Comparison of ENCODE assay signal across 31 cellular contexts in genomic region chr10:130257897-130258296, GRCh38.
"Had no signal": no experiment of that assay in that cellular context is flagged by ENCODE, and none has a peak within 500 bp of the region (broad histone marks: within the 10 kb centered on the region; RNA-seq: fewer than 3 reads in every experiment).

No MANE protein-coding gene starts in this region.

- H3K4me3 Mint-ChIP-seq: activated B cell treated with CpG ODN at 0.5 μM for 24 hours; activated CD4-positive, alpha-beta memory T cell treated with anti-CD3 and anti-CD28 coated beads for 36 hours; activated CD4-positive, alpha-beta T cell treated with anti-CD3 and anti-CD28 coated beads, Interleukin-2, amount 10 ng/mL, durations not matched to agents 24 days and 14 days; activated CD8-positive, alpha-beta memory T cell treated with anti-CD3 and anti-CD28 coated beads, Interleukin-2, amount 10 ng/mL, durations not matched to agents 7 days and 5 days; activated CD8-positive, alpha-beta T cell treated with anti-CD3 and anti-CD28 coated beads for 36 hours; activated naive CD4-positive, alpha-beta T cell treated with anti-CD3 and anti-CD28 coated beads, Interleukin-2, amount 10 ng/mL, durations not matched to agents 7 days and 5 days; activated naive CD4-positive, alpha-beta T cell treated with anti-CD3 and anti-CD28 coated beads, Interleukin-2, amount 50 U/mL, for 24 hours; activated naive CD8-positive, alpha-beta T cell; activated naive CD8-positive, alpha-beta T cell treated with anti-CD3 and anti-CD28 coated beads, Interleukin-2, amount 10 ng/mL, durations not matched to agents 7 days and 5 days; activated naive CD8-positive, alpha-beta T cell treated with anti-CD3 and anti-CD28 coated beads, Interleukin-2, amount 50 U/mL, for 24 hours; activated T-cell treated with anti-CD3 and anti-CD28 coated beads, Interleukin-2, amount 50 U/mL, for 24 hours; brain; T-cell; T-helper 17 cell; T-helper 2 cell treated with Interferon-gamma antibody and Interleukin-4, amounts not matched to agents 5 μg/mL and 100 μg/mL, for 36 hours had no signal

- H3K36me3 ChIP-seq: ascending aorta had no signal

- H3K4me3 ChIP-seq: ascending aorta had no signal

- H3K27ac Mint-ChIP-seq: activated B cell treated with CpG ODN at 0.5 μM for 24 hours; activated CD4-positive, alpha-beta memory T cell treated with anti-CD3 and anti-CD28 coated beads for 36 hours; activated CD4-positive, alpha-beta T cell treated with anti-CD3 and anti-CD28 coated beads, Interleukin-2, amount 10 ng/mL, durations not matched to agents 24 days and 14 days; activated CD8-positive, alpha-beta memory T cell treated with anti-CD3 and anti-CD28 coated beads, Interleukin-2, amount 10 ng/mL, durations not matched to agents 7 days and 5 days; activated CD8-positive, alpha-beta T cell treated with anti-CD3 and anti-CD28 coated beads for 36 hours; activated naive CD4-positive, alpha-beta T cell treated with anti-CD3 and anti-CD28 coated beads, Interleukin-2, amount 10 ng/mL, durations not matched to agents 7 days and 5 days; activated naive CD4-positive, alpha-beta T cell treated with anti-CD3 and anti-CD28 coated beads, Interleukin-2, amount 50 U/mL, for 24 hours; activated naive CD8-positive, alpha-beta T cell; activated naive CD8-positive, alpha-beta T cell treated with anti-CD3 and anti-CD28 coated beads, Interleukin-2, amount 10 ng/mL, durations not matched to agents 7 days and 5 days; activated naive CD8-positive, alpha-beta T cell treated with anti-CD3 and anti-CD28 coated beads, Interleukin-2, amount 50 U/mL, for 24 hours; activated T-cell treated with anti-CD3 and anti-CD28 coated beads, Interleukin-2, amount 50 U/mL, for 24 hours; activated T-helper 2 cell treated with anti-CD3 and anti-CD28 coated beads, Interferon-gamma antibody, Interleukin-2, Interleukin-4, amounts not matched to agents 10 μg/mL and 5 μg/mL and 100 μg/mL, durations not matched to agents 14 hours and 24 hours and 36 hours; brain; T-cell; T-helper 17 cell; T-helper 2 cell treated with Interferon-gamma antibody and Interleukin-4, amounts not matched to agents 5 μg/mL and 100 μg/mL, for 36 hours had no signal

- FAIRE-seq: TTC549 had no signal

- H3K4me1 Mint-ChIP-seq: activated B cell treated with CpG ODN at 0.5 μM for 24 hours; activated CD4-positive, alpha-beta T cell treated with anti-CD3 and anti-CD28 coated beads, Interleukin-2, amount 10 ng/mL, durations not matched to agents 24 days and 14 days; activated CD8-positive, alpha-beta memory T cell treated with anti-CD3 and anti-CD28 coated beads, Interleukin-2, amount 10 ng/mL, durations not matched to agents 7 days and 5 days; activated naive CD4-positive, alpha-beta T cell treated with anti-CD3 and anti-CD28 coated beads, Interleukin-2, amount 10 ng/mL, durations not matched to agents 7 days and 5 days; activated naive CD4-positive, alpha-beta T cell treated with anti-CD3 and anti-CD28 coated beads, Interleukin-2, amount 50 U/mL, for 24 hours; activated naive CD8-positive, alpha-beta T cell treated with anti-CD3 and anti-CD28 coated beads, Interleukin-2, amount 10 ng/mL, durations not matched to agents 7 days and 5 days; activated naive CD8-positive, alpha-beta T cell treated with anti-CD3 and anti-CD28 coated beads, Interleukin-2, amount 50 U/mL, for 24 hours; brain; T-cell; T-helper 17 cell had no signal

- H3K27me3 Mint-ChIP-seq: activated B cell treated with CpG ODN at 0.5 μM for 24 hours; activated CD4-positive, alpha-beta memory T cell treated with anti-CD3 and anti-CD28 coated beads for 36 hours; activated CD4-positive, alpha-beta T cell treated with anti-CD3 and anti-CD28 coated beads, Interleukin-2, amount 10 ng/mL, durations not matched to agents 24 days and 14 days; activated CD8-positive, alpha-beta memory T cell treated with anti-CD3 and anti-CD28 coated beads, Interleukin-2, amount 10 ng/mL, durations not matched to agents 7 days and 5 days; activated CD8-positive, alpha-beta T cell treated with anti-CD3 and anti-CD28 coated beads for 36 hours; activated naive CD4-positive, alpha-beta T cell treated with anti-CD3 and anti-CD28 coated beads, Interleukin-2, amount 50 U/mL, for 24 hours; activated naive CD8-positive, alpha-beta T cell; activated naive CD8-positive, alpha-beta T cell treated with anti-CD3 and anti-CD28 coated beads, Interleukin-2, amount 50 U/mL, for 24 hours; activated T-cell treated with anti-CD3 and anti-CD28 coated beads, Interleukin-2, amount 50 U/mL, for 24 hours; T-cell; T-helper 17 cell had no signal

- H3K36me3 Mint-ChIP-seq: activated CD4-positive, alpha-beta memory T cell treated with anti-CD3 and anti-CD28 coated beads for 36 hours; activated CD8-positive, alpha-beta memory T cell treated with anti-CD3 and anti-CD28 coated beads, Interleukin-2, amount 10 ng/mL, durations not matched to agents 7 days and 5 days; activated naive CD4-positive, alpha-beta T cell treated with anti-CD3 and anti-CD28 coated beads, Interleukin-2, amount 10 ng/mL, durations not matched to agents 7 days and 5 days; activated naive CD8-positive, alpha-beta T cell treated with anti-CD3 and anti-CD28 coated beads, Interleukin-2, amount 10 ng/mL, durations not matched to agents 7 days and 5 days had no signal

- H3K9me3 Mint-ChIP-seq: activated B cell treated with CpG ODN at 0.5 μM for 24 hours; activated CD4-positive, alpha-beta memory T cell treated with anti-CD3 and anti-CD28 coated beads for 36 hours; activated CD4-positive, alpha-beta T cell treated with anti-CD3 and anti-CD28 coated beads, Interleukin-2, amount 10 ng/mL, durations not matched to agents 24 days and 14 days; activated CD8-positive, alpha-beta T cell treated with anti-CD3 and anti-CD28 coated beads for 36 hours; activated naive CD4-positive, alpha-beta T cell treated with anti-CD3 and anti-CD28 coated beads, Interleukin-2, amount 10 ng/mL, durations not matched to agents 7 days and 5 days; activated naive CD4-positive, alpha-beta T cell treated with anti-CD3 and anti-CD28 coated beads, Interleukin-2, amount 50 U/mL, for 24 hours; activated T-cell treated with anti-CD3 and anti-CD28 coated beads, Interleukin-2, amount 50 U/mL, for 24 hours; activated T-helper 2 cell treated with anti-CD3 and anti-CD28 coated beads, Interferon-gamma antibody, Interleukin-2, Interleukin-4, amounts not matched to agents 10 μg/mL and 5 μg/mL and 100 μg/mL, durations not matched to agents 14 hours and 24 hours and 36 hours; T-helper 2 cell treated with Interferon-gamma antibody and Interleukin-4, amounts not matched to agents 5 μg/mL and 100 μg/mL, for 36 hours had no signal

- H3K27me3 ChIP-seq: ascending aorta had no signal

- DNase-seq: activated B cell treated with CpG ODN at 0.5 μM for 24 hours; activated CD4-positive, alpha-beta memory T cell treated with anti-CD3 and anti-CD28 coated beads for 36 hours; activated CD4-positive, alpha-beta T cell treated with anti-CD3 and anti-CD28 coated beads for 4 hours; activated CD4-positive, alpha-beta T cell treated with anti-CD3 and anti-CD28 coated beads, Interleukin-2, amount 10 ng/mL, durations not matched to agents 24 days and 14 days; activated CD4-positive, alpha-beta T cell treated with anti-CD3 and anti-CD28 coated beads, Interleukin-2, amount 50 U/mL, for 1 hour; activated CD4-positive, alpha-beta T cell treated with anti-CD3 and anti-CD28 coated beads, Interleukin-2, amount 50 U/mL, for 4 hours; activated CD4-positive, CD25-positive, alpha-beta regulatory T cell treated with anti-CD3 and anti-CD28 coated beads, Interleukin-2, amount 50 U/mL, for 72 hours; activated CD8-positive, alpha-beta memory T cell treated with anti-CD3 and anti-CD28 coated beads, Interleukin-2, amount 10 ng/mL, durations not matched to agents 7 days and 5 days; activated CD8-positive, alpha-beta memory T cell treated with anti-CD3 and anti-CD28 coated beads, Interleukin-2, amount 50 U/mL, for 48 hours; activated CD8-positive, alpha-beta T cell treated with anti-CD3 and anti-CD28 coated beads for 36 hours; activated effector memory CD4-positive, alpha-beta T cell treated with Interleukin-2 at 50 U/mL for 16 hours; activated gamma-delta T cell; activated naive CD4-positive, alpha-beta T cell treated with anti-CD3 and anti-CD28 coated beads, Interleukin-2, amount 10 ng/mL, durations not matched to agents 7 days and 5 days; activated naive CD4-positive, alpha-beta T cell treated with Interleukin-2 at 50 U/mL for 16 hours; activated naive CD8-positive, alpha-beta T cell treated with anti-CD3 and anti-CD28 coated beads, Interleukin-2, amount 10 ng/mL, durations not matched to agents 7 days and 5 days; activated naive CD8-positive, alpha-beta T cell treated with anti-CD3 and anti-CD28 coated beads, Interleukin-2, amount 50 U/mL, for 24 hours; activated T-cell treated with anti-CD3 and anti-CD28 coated beads, Interleukin-2, amount 50 U/mL, for 24 hours; activated T-cell treated with anti-CD3 and anti-CD28 coated beads, Interleukin-2, amount 50 U/mL, for 48 hours; amygdala; anterior cingulate cortex; central memory CD4-positive, alpha-beta T cell; T-cell; T-helper 17 cell; T-helper 9 cell had no signal
